Comparison of ENCODE assay signal across 8 cellular contexts in the genomic region with DNA sequence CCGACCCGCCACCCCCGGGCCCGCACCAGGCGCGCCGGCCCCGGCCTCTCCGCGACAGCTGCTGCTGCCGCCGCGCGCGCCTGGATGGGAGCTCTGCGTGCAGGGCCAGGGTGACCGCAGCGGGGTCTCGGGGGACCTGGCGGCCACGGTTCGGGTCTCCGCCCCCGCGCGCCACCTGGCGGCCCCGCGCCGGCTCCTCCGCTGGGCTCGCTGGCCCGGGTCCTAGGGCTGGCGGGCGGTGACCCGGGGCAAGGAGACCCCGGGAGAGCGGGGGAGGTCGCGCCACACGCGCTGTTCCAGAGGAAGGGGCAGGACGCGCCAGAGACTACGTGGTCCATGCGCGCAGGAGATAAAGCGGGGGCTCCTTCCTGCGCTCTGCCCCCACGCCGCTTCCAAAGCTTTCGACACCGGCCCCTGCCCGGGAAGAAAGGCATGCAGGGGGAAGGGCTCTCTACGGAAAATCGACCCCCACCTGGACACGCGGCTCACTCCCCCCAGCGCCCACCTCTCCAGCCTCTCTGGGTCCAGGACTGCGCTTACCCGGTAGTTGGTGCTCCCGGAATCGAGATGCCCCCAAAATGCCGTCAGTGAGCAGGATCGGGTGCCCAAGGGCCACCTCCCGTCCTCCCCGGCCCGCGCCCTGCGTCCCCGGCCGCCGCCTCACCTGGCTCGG. TPM values are rescaled to one million over a fixed set of nuclear protein-coding genes. Genes with fewer than 3 reads are reported as not detected.
DNase-seq lines count a peak whose midpoint lies in the region; ATAC-seq, FAIRE-seq and TF ChIP-seq lines count a peak whose summit lies in the region.

No MANE protein-coding gene starts in this region.

- no peaks in the 10 kb centered on the region for H3K9me1 ChIP-seq in keratinocyte (ENCODE audit: control insufficient read depth, extremely low read depth, insufficient read depth, low read length)

- TF ChIP-seq CTCF in 22Rv1 (IDR thresholded peaks at IDR 0.05) (peak; percentile 91), keratinocyte (optimal IDR thresholded peaks at IDR 0.05 in 1 of 3, IDR thresholded peaks at IDR 0.05 in 1 of 3, conservative IDR thresholded peaks at IDR 0.05 in 1 of 3; ENCODE audit: extremely low read depth in 1 of 3, insufficient read depth in 2 of 3, low read length in 3 of 3) (peak in 2 of 3 experiments; percentile 45 to 55)

- DNase-seq in GM23248: peak; percentile 26
- DNase-seq in activated naive CD8-positive, alpha-beta T cell treated with anti-CD3 and anti-CD28 coated beads, Interleukin-2, amount 50 U/mL, for 24 hours: peak; percentile 7
- no peak for DNase-seq in keratinocyte (ENCODE audit: low read depth, low spot score)
- no peak for DNase-seq in activated CD8-positive, alpha-beta memory T cell treated with anti-CD3 and anti-CD28 coated beads, Interleukin-2, amount 50 U/mL, for 48 hours
- no peak for DNase-seq in dedifferentiated amniotic fluid mesenchymal stem cell (ENCODE audit: extremely low spot score)

- no peak overlapping the region for H3K27ac Mint-ChIP-seq in activated naive CD8-positive, alpha-beta T cell treated with anti-CD3 and anti-CD28 coated beads, Interleukin-2, amount 50 U/mL, for 24 hours

- H3K9me3 ChIP-seq in GM23248 (ENCODE audit: low read depth) (no peaks in the 10 kb centered on the region), keratinocyte (ENCODE audit: control insufficient read depth, low read depth, low read length) (no peaks in the 10 kb centered on the region), thymus (ENCODE audit: control insufficient read depth) (no peaks in the 10 kb centered on the region)

- peaks cover 5% of the 10 kb centered on the region for H3K4me1 Mint-ChIP-seq in activated naive CD8-positive, alpha-beta T cell treated with anti-CD3 and anti-CD28 coated beads, Interleukin-2, amount 50 U/mL, for 24 hours

- no peaks in the 10 kb centered on the region for H3K9me3 Mint-ChIP-seq in activated naive CD8-positive, alpha-beta T cell treated with anti-CD3 and anti-CD28 coated beads, Interleukin-2, amount 50 U/mL, for 24 hours

- WGBS in GM23248 (ENCODE audit: low coverage in 1 of 2, low lambda C conversion rate in 2 of 2, missing lambda C conversion rate in 2 of 2), 2 experiments: 4% methylated on average over 61 to 63 of the region's 74 CpGs
- WGBS in thymus: 3% methylated on average over 74 of the region's 74 CpGs

- no peaks in the 10 kb centered on the region for H4K20me1 ChIP-seq in GM23248 (ENCODE audit: insufficient read depth)
- H4K20me1 ChIP-seq in keratinocyte (ENCODE audit: control insufficient read depth, extremely low read depth, insufficient read depth, low read length): no peaks in the 10 kb centered on the region

- FAIRE-seq in keratinocyte (lab: Jason Lieb, UNC): no peak

- peaks cover 38% of the 10 kb centered on the region for H3K27me3 ChIP-seq in GM23248 (replicated peaks; ENCODE audit: insufficient read depth)
- H3K27me3 ChIP-seq in keratinocyte (ENCODE audit: control insufficient read depth, extremely low read depth, insufficient read depth, low read length): peaks cover 32% of the 10 kb centered on the region
- peaks cover 60% of the 10 kb centered on the region for H3K27me3 ChIP-seq in thymus (ENCODE audit: control insufficient read depth, insufficient read depth)

- H3K4me3 Mint-ChIP-seq in activated naive CD8-positive, alpha-beta T cell treated with anti-CD3 and anti-CD28 coated beads, Interleukin-2, amount 50 U/mL, for 24 hours: no peak overlapping the region

- no peaks in the 10 kb centered on the region for H3K79me2 ChIP-seq in GM23248 (ENCODE audit: insufficient read depth)
- H3K79me2 ChIP-seq in keratinocyte (ENCODE audit: control insufficient read depth, insufficient read depth, low read length): no peaks in the 10 kb centered on the region

- H3K36me3 Mint-ChIP-seq in activated naive CD8-positive, alpha-beta T cell treated with anti-CD3 and anti-CD28 coated beads, Interleukin-2, amount 50 U/mL, for 24 hours (ENCODE audit: low read depth): no peaks in the 10 kb centered on the region

- H3K27me3 Mint-ChIP-seq in activated naive CD8-positive, alpha-beta T cell treated with anti-CD3 and anti-CD28 coated beads, Interleukin-2, amount 50 U/mL, for 24 hours: peaks cover 56% of the 10 kb centered on the region

- no peaks in the 10 kb centered on the region; the same call in 1 of the 2 replicates for H3K4me1 ChIP-seq in GM23248 (ENCODE audit: insufficient read depth)
- H3K4me1 ChIP-seq in keratinocyte (ENCODE audit: control insufficient read depth, extremely low read depth, insufficient read depth, low read length): peaks cover 4% of the 10 kb centered on the region
- H3K4me1 ChIP-seq in thymus (ENCODE audit: control insufficient read depth, insufficient read depth, low read length): no peaks in the 10 kb centered on the region

- dilution Hi-C loops in keratinocyte (cut with MboI; ENCODE audit: extremely low pct_ligation_motif_present, low sequenced_read_pairs): no loop called here

- H3K4me2 ChIP-seq in GM23248 (ENCODE audit: unreplicated experiment): peak overlapping the region; percentile 67
- peak overlapping the region; percentile 90 for H3K4me2 ChIP-seq in keratinocyte (ENCODE audit: control insufficient read depth, extremely low read depth, insufficient read depth, low read depth, low read length)

- no peaks in the 10 kb centered on the region for H3K9me2 ChIP-seq in GM23248 (ENCODE audit: insufficient read depth)

- 0 out of 2 replicates have a peak overlapping the region, but pooled peaks have one; percentile 33 for H3K9ac ChIP-seq in GM23248
- peak overlapping the region; percentile 67 for H3K9ac ChIP-seq in keratinocyte (ENCODE audit: control insufficient read depth, extremely low read depth, insufficient read depth, low read length)

- H3K4me3 ChIP-seq in GM23248: peak overlapping the region; percentile 69
- H3K4me3 ChIP-seq in keratinocyte (ENCODE audit: control insufficient read depth in 2 of 3, extremely low read depth in 1 of 3, insufficient read depth in 2 of 3, low read depth in 1 of 3, low read length in 3 of 3): peak overlapping the region; percentile 58 to 73 (median 67)
- H3K4me3 ChIP-seq in thymus (ENCODE audit: low read length): peak overlapping the region; percentile 6

- ATAC-seq in activated naive CD8-positive, alpha-beta T cell treated with anti-CD3 and anti-CD28 coated beads, Interleukin-2, amount 50 U/mL, for 24 hours: no peak
- ATAC-seq in GM21576 (IDR thresholded peaks at IDR 0.05; ENCODE audit: unreplicated experiment): no peak

- H3K27ac ChIP-seq in 22Rv1 (peak overlapping the region; percentile 77), GM23248 (no peak overlapping the region), keratinocyte (ENCODE audit: control insufficient read depth, insufficient read depth, low read length) (no peak overlapping the region), thymus (ENCODE audit: low read depth) (no peak overlapping the region)

- in situ Hi-C loops in GM23248 (cut with MboI): no loop called here

- H3K36me3 ChIP-seq in GM23248 (ENCODE audit: low read depth): no peaks in the 10 kb centered on the region
- H3K36me3 ChIP-seq in keratinocyte (ENCODE audit: control insufficient read depth in 2 of 2, extremely low read depth in 1 of 2, insufficient read depth in 2 of 2, low read length in 2 of 2): no peaks in the 10 kb centered on the region
- no peaks in the 10 kb centered on the region for H3K36me3 ChIP-seq in thymus (ENCODE audit: control insufficient read depth, insufficient read depth)

- peak overlapping the region; percentile 22; the same call in 1 of the 2 replicates for H2AFZ ChIP-seq in GM23248
- H2AFZ ChIP-seq in keratinocyte (ENCODE audit: control insufficient read depth, low read length): peak overlapping the region; percentile 68

- no peaks in the 10 kb centered on the region for H3F3A ChIP-seq in GM23248 (ENCODE audit: insufficient read depth)

RNA-seq across cellular contexts. Expression of a gene that starts 0.5 kb away (rescaled TPM):
- total RNA-seq in GM23248 (2014; rRNA removed; shearing (Covaris generic)): 0.22 and 3.9 TPM in 2 replicates
- 0.30 TPM in 1 of 2 replicates, not detected in the other for polyA plus RNA-seq in GM23248 (2016; fragmentation: Nextera tagmentation; extraction: Ambion mirVana)
- 0.22 to 0.57 TPM (median 0.41 TPM) in 3 replicates for polyA plus RNA-seq in keratinocyte
- polyA plus RNA-seq in keratinocyte (2011; ENCODE audit: low read depth): 0.87 TPM
- 0.44 and 0.45 TPM in 2 replicates for polyA plus RNA-seq in keratinocyte (2011; cell fraction: cytosol; rRNA removed)
- 2.0 and 2.4 TPM in 2 replicates for polyA plus RNA-seq in keratinocyte (2011; cell fraction: nucleus; rRNA removed)
- 0.73 and 1.1 TPM in 2 replicates for polyA plus RNA-seq in keratinocyte (2012; ENCODE audit: low replicate concordance)
- 2.3 to 4.3 TPM (median 3.3 TPM) in 3 replicates for polyA minus RNA-seq in keratinocyte
- 4.0 TPM for polyA minus RNA-seq in keratinocyte (2011; cell fraction: cytosol; rRNA and poly(A)+ RNA removed)
- polyA minus RNA-seq in keratinocyte (2011; cell fraction: nucleus; rRNA and poly(A)+ RNA removed): 5.6 and 7.8 TPM in 2 replicates
- polyA plus RNA-seq in thymus: 0.09 TPM

Comparison
In these comparisons a context has a peak if more than half of its experiments do, and no peak if none do; other contexts are left out.
1. DNase-seq: peak in GM23248 (single experiment) and activated naive CD8-positive, alpha-beta T cell treated with anti-CD3 and anti-CD28 coated beads, Interleukin-2, amount 50 U/mL, for 24 hours (single experiment); none in keratinocyte (single experiment), activated CD8-positive, alpha-beta memory T cell treated with anti-CD3 and anti-CD28 coated beads, Interleukin-2, amount 50 U/mL, for 48 hours (single experiment) and dedifferentiated amniotic fluid mesenchymal stem cell (single experiment).
2. H3K4me3 ChIP-seq: peak in every context shown above with its lines; median percentile 69 in GM23248; 67 in keratinocyte; 6 in thymus.